ENCODE assay signal across 18 cellular contexts in the genomic region with DNA sequence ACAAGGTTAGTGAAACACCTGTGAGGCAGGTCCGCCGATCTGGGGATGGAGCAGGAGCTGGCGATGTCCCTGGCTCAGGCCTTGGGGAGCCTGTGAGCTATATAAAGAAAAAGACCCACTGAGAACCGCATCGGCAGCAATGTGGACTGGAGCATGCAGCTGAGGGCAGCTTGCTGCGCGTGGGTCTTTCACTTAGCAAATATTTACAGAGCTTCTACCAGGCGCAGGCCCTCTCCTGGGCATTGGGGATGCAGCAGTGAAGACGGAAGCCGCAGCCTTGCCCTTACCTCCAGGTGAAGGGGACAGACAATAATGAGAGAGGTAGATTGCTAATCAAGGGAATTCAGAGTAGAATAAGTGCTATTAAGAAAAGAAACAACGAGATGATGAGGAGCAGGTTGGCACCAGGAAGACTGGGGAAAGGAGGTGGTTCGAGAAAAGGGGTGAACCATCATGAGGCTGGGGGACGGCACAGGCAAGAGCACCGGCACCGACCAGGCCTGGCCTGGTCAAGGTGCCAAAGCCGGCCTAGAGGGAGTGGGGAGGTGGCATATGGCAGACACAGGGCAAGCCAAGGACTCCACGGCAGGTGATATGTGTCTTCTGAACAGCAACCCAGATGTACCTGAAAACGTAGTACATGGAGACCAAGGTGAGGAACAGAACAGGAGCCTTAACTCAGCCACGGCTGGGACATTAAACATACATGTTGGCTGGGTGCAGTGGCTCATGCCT.
"Had no signal": no experiment of that assay in that cellular context is flagged by ENCODE, and none has a peak within 500 bp of the region (broad histone marks: within the 10 kb centered on the region; RNA-seq: fewer than 3 reads in every experiment).

No MANE protein-coding gene starts in this region.

- H3K27ac ChIP-seq: brain microvascular endothelial cell, coronary artery, left ventricle myocardium inferior, right atrium auricular region, tibial artery had no signal

- H3K4me3 Mint-ChIP-seq: activated CD4-positive, alpha-beta T cell treated with anti-CD3 and anti-CD28 coated beads, Interleukin-2, amount 10 ng/mL, durations not matched to agents 24 days and 14 days; activated CD8-positive, alpha-beta T cell treated with anti-CD3 and anti-CD28 coated beads for 36 hours; activated naive CD4-positive, alpha-beta T cell treated with anti-CD3 and anti-CD28 coated beads for 36 hours; activated T-cell treated with anti-CD3 and anti-CD28 coated beads, Interleukin-2, amount 50 U/mL, for 4 hours; nephron progenitor cell had no signal

- H3K27ac Mint-ChIP-seq: activated CD4-positive, alpha-beta T cell treated with anti-CD3 and anti-CD28 coated beads, Interleukin-2, amount 10 ng/mL, durations not matched to agents 24 days and 14 days; activated CD8-positive, alpha-beta T cell treated with anti-CD3 and anti-CD28 coated beads for 36 hours; activated naive CD4-positive, alpha-beta T cell treated with anti-CD3 and anti-CD28 coated beads for 36 hours; nephron progenitor cell had no signal

- H3K36me3 ChIP-seq: brain microvascular endothelial cell, left ventricle myocardium inferior, right atrium auricular region, tibial artery had no signal

- H3K9me3 ChIP-seq: tibial artery had no signal

- H3K27me3 ChIP-seq: brain microvascular endothelial cell, right atrium auricular region had no signal

- H3K4me1 ChIP-seq: left ventricle myocardium inferior, right atrium auricular region, tibial artery had no signal

- DNase-seq: activated CD4-positive, alpha-beta T cell treated with anti-CD3 and anti-CD28 coated beads, Interleukin-2, amount 10 ng/mL, durations not matched to agents 24 days and 14 days; activated CD8-positive, alpha-beta T cell treated with anti-CD3 and anti-CD28 coated beads for 36 hours; activated naive CD4-positive, alpha-beta T cell treated with anti-CD3 and anti-CD28 coated beads for 36 hours; activated T-cell treated with anti-CD3 and anti-CD28 coated beads, Interleukin-2, amount 50 U/mL, for 4 hours; brain microvascular endothelial cell; central memory CD4-positive, alpha-beta T cell; erythroblast; head of caudate nucleus; mammary epithelial cell; midbrain; nephron progenitor cell; stimulated activated CD4-positive, alpha-beta T cell treated with anti-CD3 and anti-CD28 coated beads, Interleukin-2, amount 100 ng/mL, for 24 hours; stimulated activated naive CD4-positive, alpha-beta T cell treated with Interleukin-2 at 50 U/mL for 16 hours; T-helper 9 cell; tibial artery had no signal

- H3K4me1 Mint-ChIP-seq: activated CD4-positive, alpha-beta T cell treated with anti-CD3 and anti-CD28 coated beads, Interleukin-2, amount 10 ng/mL, durations not matched to agents 24 days and 14 days had no signal

- H3K9me3 Mint-ChIP-seq: activated CD4-positive, alpha-beta T cell treated with anti-CD3 and anti-CD28 coated beads, Interleukin-2, amount 10 ng/mL, durations not matched to agents 24 days and 14 days; activated CD8-positive, alpha-beta T cell treated with anti-CD3 and anti-CD28 coated beads for 36 hours; activated naive CD4-positive, alpha-beta T cell treated with anti-CD3 and anti-CD28 coated beads for 36 hours; nephron progenitor cell had no signal

- H3K4me3 ChIP-seq: coronary artery, left ventricle myocardium inferior, right atrium auricular region, tibial artery had no signal
